ENCODE assay signal across 8 cellular contexts in the genomic region with DNA sequence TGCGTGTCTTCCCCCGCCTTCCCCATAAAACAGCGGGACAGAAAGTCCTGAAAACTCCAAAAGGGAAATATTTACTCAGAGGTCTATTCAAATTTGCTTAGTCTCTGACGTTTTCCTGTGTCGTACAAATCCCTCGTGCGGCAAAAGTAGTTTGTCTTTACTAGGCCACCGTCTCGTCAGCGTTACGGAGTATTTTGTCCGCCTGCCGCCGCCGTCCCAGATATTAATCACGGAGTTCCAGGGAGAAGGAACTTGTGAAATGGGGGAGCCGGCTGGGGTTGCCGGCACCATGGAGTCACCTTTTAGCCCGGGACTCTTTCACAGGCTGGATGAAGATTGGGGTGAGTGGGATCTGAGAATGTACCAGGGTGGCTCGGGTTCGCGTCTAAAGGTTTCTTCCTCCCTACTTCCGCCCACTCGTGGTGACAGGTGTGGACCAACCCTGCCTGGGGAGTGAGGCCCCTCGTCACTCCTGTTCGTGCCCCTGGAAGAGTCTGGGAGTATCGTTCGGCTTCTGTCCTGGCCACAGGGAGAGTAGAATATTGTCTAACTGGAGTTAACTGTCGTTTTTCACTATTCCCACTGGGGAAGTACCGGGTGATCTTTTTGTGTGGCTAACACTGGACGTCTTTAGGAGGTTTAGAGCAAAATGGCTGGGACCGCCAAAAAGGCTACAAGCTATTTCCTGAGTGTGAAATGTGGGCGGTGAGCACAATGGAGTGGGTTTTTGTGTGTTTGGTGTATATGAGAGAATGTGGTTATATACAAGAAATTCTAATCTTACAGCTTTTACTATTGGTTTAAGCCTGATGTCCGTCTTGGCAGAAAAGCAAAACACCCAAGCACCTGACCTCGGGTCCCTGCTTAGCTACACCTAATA. TPM values are rescaled to one million over a fixed set of nuclear protein-coding genes. Genes with fewer than 3 reads are reported as not detected.
DNase-seq lines count a peak whose midpoint lies in the region; TF ChIP-seq lines count a peak whose summit lies in the region.

A gene with protein sequence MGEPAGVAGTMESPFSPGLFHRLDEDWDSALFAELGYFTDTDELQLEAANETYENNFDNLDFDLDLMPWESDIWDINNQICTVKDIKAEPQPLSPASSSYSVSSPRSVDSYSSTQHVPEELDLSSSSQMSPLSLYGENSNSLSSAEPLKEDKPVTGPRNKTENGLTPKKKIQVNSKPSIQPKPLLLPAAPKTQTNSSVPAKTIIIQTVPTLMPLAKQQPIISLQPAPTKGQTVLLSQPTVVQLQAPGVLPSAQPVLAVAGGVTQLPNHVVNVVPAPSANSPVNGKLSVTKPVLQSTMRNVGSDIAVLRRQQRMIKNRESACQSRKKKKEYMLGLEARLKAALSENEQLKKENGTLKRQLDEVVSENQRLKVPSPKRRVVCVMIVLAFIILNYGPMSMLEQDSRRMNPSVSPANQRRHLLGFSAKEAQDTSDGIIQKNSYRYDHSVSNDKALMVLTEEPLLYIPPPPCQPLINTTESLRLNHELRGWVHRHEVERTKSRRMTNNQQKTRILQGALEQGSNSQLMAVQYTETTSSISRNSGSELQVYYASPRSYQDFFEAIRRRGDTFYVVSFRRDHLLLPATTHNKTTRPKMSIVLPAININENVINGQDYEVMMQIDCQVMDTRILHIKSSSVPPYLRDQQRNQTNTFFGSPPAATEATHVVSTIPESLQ (plus strand): TSS at position 219 of the 880 bp plus-strand sequence. CDS start 41 bp downstream, at position 260.

- peaks cover 14% of the 10 kb centered on the region for H3K4me1 Mint-ChIP-seq in neural progenitor cell

- H3K4me1 ChIP-seq in neural progenitor cell (peaks cover 8% of the 10 kb centered on the region), stomach smooth muscle (ENCODE audit: control insufficient read depth, insufficient read depth, low read length) (peaks cover 9% of the 10 kb centered on the region)

- no peaks in the 10 kb centered on the region for H3K27me3 Mint-ChIP-seq in neural progenitor cell (ENCODE audit: insufficient read depth, low read depth)

- H3K27me3 ChIP-seq in MG63, result no peaks in the 10 kb centered on the region
- no peaks in the 10 kb centered on the region for H3K27me3 ChIP-seq in neural progenitor cell
- H3K27me3 ChIP-seq in stomach smooth muscle (ENCODE audit: control insufficient read depth in 1 of 2, insufficient read depth in 2 of 2, low read length in 2 of 2), result no peaks in the 10 kb centered on the region

- DNase-seq in Daoy (ENCODE audit: low read depth) (peak; percentile 92), H4 (ENCODE audit: low spot score) (peak; percentile 90), MG63 (peak; percentile 88), SIG-M5 (lab: John Stamatoyannopoulos, UW) (peak; percentile 91), activated gamma-delta T cell (lab: John Stamatoyannopoulos, UW) (peak; percentile 21), foreskin fibroblast (peak; percentile 90 to 96), neural progenitor cell (ENCODE audit: low spot score) (peak; percentile 78)

- peak within 1 kb of the TSS; percentile 98 for H3K4me3 Mint-ChIP-seq in neural progenitor cell

- no peaks in the 10 kb centered on the region for H3K9me3 Mint-ChIP-seq in neural progenitor cell

- peaks cover 30% of the 10 kb centered on the region for H3K79me2 ChIP-seq in neural progenitor cell (ENCODE audit: low read depth)

- no peak for TF ChIP-seq CTCF in foreskin fibroblast (IDR thresholded peaks at IDR 0.05; ENCODE audit: low read depth, low read length)
- TF ChIP-seq CTCF in neural progenitor cell (IDR thresholded peaks at IDR 0.05), result no peak

- peaks cover 10% of the 10 kb centered on the region for H3F3A ChIP-seq in neural progenitor cell (ENCODE audit: low read depth)

- H4K20me1 ChIP-seq in neural progenitor cell (ENCODE audit: low read depth), result no peaks in the 10 kb centered on the region

- H3K9me3 ChIP-seq in MG63 (no peaks in the 10 kb centered on the region), neural progenitor cell (ENCODE audit: low read depth) (no peaks in the 10 kb centered on the region), stomach smooth muscle (ENCODE audit: control insufficient read depth in 2 of 2, low read length in 2 of 2) (no peaks in the 10 kb centered on the region)

- peak within 1 kb of the TSS; percentile 95 for H3K27ac Mint-ChIP-seq in neural progenitor cell

- H3K4me2 ChIP-seq in neural progenitor cell, result peak within 1 kb of the TSS; percentile 87

- H3K36me3 Mint-ChIP-seq in neural progenitor cell, result no peaks in the 10 kb centered on the region

- peak within 1 kb of the TSS; percentile 79 for H2AFZ ChIP-seq in neural progenitor cell (replicated peaks)

- peak within 1 kb of the TSS; percentile 91 for H3K4me3 ChIP-seq in MG63
- H3K4me3 ChIP-seq in foreskin fibroblast (ENCODE audit: low read depth in 1 of 2, low read length in 2 of 2), result peak within 1 kb of the TSS; percentile 96 to 97
- H3K4me3 ChIP-seq in neural progenitor cell, result peak within 1 kb of the TSS; percentile 70
- peak within 1 kb of the TSS; percentile 100 for H3K4me3 ChIP-seq in stomach smooth muscle (ENCODE audit: low read length in 2 of 2)

- H3K27ac ChIP-seq in neural progenitor cell (no peak within 1 kb of the TSS), stomach smooth muscle (ENCODE audit: low read length) (peak within 1 kb of the TSS; percentile 90)

- H3K36me3 ChIP-seq in MG63 (peaks cover 3% of the 10 kb centered on the region; the same call in 1 of the 2 replicates), neural progenitor cell (no peaks in the 10 kb centered on the region), stomach smooth muscle (ENCODE audit: control insufficient read depth in 2 of 2, insufficient read depth in 2 of 2, low read length in 2 of 2) (no peaks in the 10 kb centered on the region)

- H3K9ac ChIP-seq in neural progenitor cell (peak within 1 kb of the TSS; percentile 46), stomach smooth muscle (ENCODE audit: low read length in 2 of 2) (peak within 1 kb of the TSS; percentile 98 to 100)

RNA-seq across cellular contexts. Expression of the gene that starts here (rescaled TPM):
- 23.5 TPM in 2 replicates for total RNA-seq in Daoy (2014; rRNA removed; shearing (Covaris generic))
- 27.1 and 28.8 TPM in 2 replicates for total RNA-seq in H4 (2014; rRNA removed; shearing (Covaris generic))
- total RNA-seq in MG63 (2014; rRNA removed; shearing (Covaris generic); ENCODE audit: low replicate concordance), result 17.2 and 19.4 TPM in 2 replicates
- total RNA-seq in neural progenitor cell (ENCODE audit: low replicate concordance), result 22.3 and 31.7 TPM in 2 replicates

Comparison
In these comparisons a context has a peak if more than half of its experiments do, and no peak if none do; other contexts are left out.
1. DNase-seq: peak in every context shown above with its lines; median percentile 93 in foreskin fibroblast; 92 in Daoy; 91 in SIG-M5; 90 in H4; 88 in MG63; 78 in neural progenitor cell; 21 in activated gamma-delta T cell.